ENCODE assay signal across 8 cellular contexts in the genomic region with DNA sequence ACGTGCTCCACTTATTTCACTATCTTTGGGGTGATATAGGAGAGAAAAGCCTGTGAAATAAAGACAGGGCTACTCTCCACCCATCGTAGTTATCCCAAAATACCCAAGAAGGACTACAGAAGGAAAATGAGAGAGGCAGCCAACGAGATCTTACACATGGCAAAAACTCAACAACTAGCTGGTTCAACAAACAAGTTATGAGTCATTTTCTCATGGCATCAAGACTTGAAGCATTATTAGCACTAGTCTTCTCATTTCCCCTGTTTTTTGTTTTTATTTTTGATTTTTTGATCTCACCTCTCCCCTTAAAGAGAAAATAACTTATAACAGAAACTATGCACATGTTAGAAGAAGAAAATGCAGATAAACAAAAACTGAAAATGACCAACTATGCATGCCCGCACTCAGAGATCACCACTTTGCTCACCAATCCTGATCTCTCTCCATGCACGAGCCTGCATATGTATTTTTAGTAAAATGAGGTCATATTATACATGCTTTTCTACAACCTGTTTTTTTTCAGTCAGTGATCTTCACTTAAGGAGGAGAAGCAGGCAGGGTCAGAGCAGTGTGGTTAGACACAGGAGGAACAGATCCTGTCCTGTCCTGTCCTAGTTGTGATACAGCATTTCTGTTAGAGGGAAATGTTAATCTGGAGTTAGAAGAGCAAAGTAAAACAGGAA. TPM values are rescaled to one million over a fixed set of nuclear protein-coding genes. Genes with fewer than 3 reads are reported as not detected.
DNase-seq lines count a peak whose midpoint lies in the region; ATAC-seq and TF ChIP-seq lines count a peak whose summit lies in the region.

No MANE protein-coding gene starts in this region.

- H2AFZ ChIP-seq in Loucy (ENCODE audit: low read length): no peak overlapping the region

- no peak for TF ChIP-seq POLR2A in prostate gland (IDR thresholded peaks at IDR 0.05)

- in situ Hi-C loops in GM13977 (cut with MboI; ENCODE audit: low pct_unique_long_range_greater_than_20kb, low sequenced_read_pairs, unreplicated experiment): no loop called here

- TF ChIP-seq CTCF in GM13977 (IDR thresholded peaks at IDR 0.05; ENCODE audit: extremely low read depth, insufficient read depth, missing control alignments) (no peak), Loucy (conservative IDR thresholded peaks at IDR 0.05; ENCODE audit: low read length) (no peak), prostate gland (IDR thresholded peaks at IDR 0.05) (no peak)

- H3K27ac ChIP-seq in cingulate gyrus (ENCODE audit: low read depth, low read length) (peak overlapping the region; percentile 70), prostate gland (peak overlapping the region; percentile 35 to 42)

- H4K20me1 ChIP-seq in Loucy (ENCODE audit: insufficient read depth, low read length, poor library complexity, severe bottlenecking): peaks cover 27% of the 10 kb centered on the region

- peaks cover 88% of the 10 kb centered on the region for H3K79me2 ChIP-seq in Loucy (ENCODE audit: insufficient read depth, low read length)

- no peaks in the 10 kb centered on the region for H3K9me3 ChIP-seq in Loucy (ENCODE audit: insufficient read depth, low read depth, low read length)
- H3K9me3 ChIP-seq in prostate gland: no peaks in the 10 kb centered on the region

- WGBS in prostate gland: 43% methylated on average over 5 of the region's 5 CpGs

- H3K4me1 ChIP-seq in Loucy (ENCODE audit: insufficient read depth, low read length, poor library complexity, severe bottlenecking): peaks cover 89% of the 10 kb centered on the region
- no peaks in the 10 kb centered on the region for H3K4me1 ChIP-seq in prostate gland (replicated peaks)

- H3F3A ChIP-seq in Loucy (ENCODE audit: low read depth): peaks cover 27% of the 10 kb centered on the region

- H3K27me3 ChIP-seq in Loucy (ENCODE audit: insufficient read depth, low read length, poor library complexity, severe bottlenecking) (no peaks in the 10 kb centered on the region), prostate gland (replicated peaks; ENCODE audit: insufficient read depth) (no peaks in the 10 kb centered on the region)

- H3K4me3 ChIP-seq in Loucy (ENCODE audit: low read length, poor library complexity, severe bottlenecking) (peak overlapping the region; percentile 70), prostate gland (no peak overlapping the region)

- peak overlapping the region; percentile 80 for H3K9ac ChIP-seq in Loucy (ENCODE audit: low read depth, low read length, poor library complexity, severe bottlenecking)

- H3K36me3 ChIP-seq in Loucy (ENCODE audit: insufficient read depth, low read length) (peaks cover 22% of the 10 kb centered on the region), prostate gland (no peaks in the 10 kb centered on the region)

- peak overlapping the region; percentile 81 for H3K4me2 ChIP-seq in Loucy (ENCODE audit: low read depth, low read length, poor library complexity, severe bottlenecking)

- no peak for ATAC-seq in GM18511 (IDR thresholded peaks at IDR 0.05; ENCODE audit: unreplicated experiment)

- no peaks in the 10 kb centered on the region for H3K9me2 ChIP-seq in Loucy (replicated peaks; ENCODE audit: low read depth, low read length)

- intact Hi-C loops in prostate gland (cut with DNase I): no loop called here

- DNase-seq in GM13977 (ENCODE audit: low spot score): peak; percentile 62
- no peak for DNase-seq in prostate gland (ENCODE audit: low spot score)
- DNase-seq in amniotic stem cell (lab: John Stamatoyannopoulos, UW): no peak
- no peak for DNase-seq in DMS79 treated with DMSO at 0.1 percent for 48 hours (lab: John Stamatoyannopoulos, UW)
- no peak for DNase-seq in kidney glomerular epithelial cell (lab: John Stamatoyannopoulos, UW)

RNA-seq across cellular contexts. Expression of a gene that starts 22.8 kb away (rescaled TPM):
- 10 to 100 TPM; 30.9 to 46.4 TPM for total RNA-seq in prostate gland

RNA-seq across cellular contexts. Expression of a gene that starts 33.4 kb away (rescaled TPM):
- 10 to 100 TPM; 31.0 to 81.0 TPM for total RNA-seq in prostate gland

RNA-seq across cellular contexts. Expression of a gene that starts 47.3 kb away (rescaled TPM):
- 10 to 100 TPM; 48.3 to 78.6 TPM for total RNA-seq in prostate gland
